In the genomic region with DNA sequence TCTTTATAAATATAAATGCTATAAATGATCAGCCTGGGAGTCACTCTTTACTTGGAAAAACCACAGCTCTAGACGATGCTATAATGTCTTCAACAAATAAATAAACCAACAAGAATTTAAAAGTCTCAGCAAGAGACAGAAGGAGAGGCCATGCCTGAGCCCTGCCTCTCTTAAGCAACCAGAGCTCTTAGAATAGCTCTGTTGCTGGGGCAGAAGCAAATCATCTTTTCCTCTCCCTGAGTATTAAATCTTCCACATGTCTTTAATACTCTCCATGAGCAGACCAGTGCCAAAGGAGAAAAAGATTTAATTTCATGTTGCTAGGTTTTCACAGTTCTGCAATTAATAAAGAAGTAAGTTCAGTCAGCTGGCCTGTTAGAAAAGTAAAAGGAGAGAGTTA, we compare ENCODE assay signal across 16 cellular contexts.
DNase-seq lines count a peak whose midpoint lies in the region; ATAC-seq and TF ChIP-seq lines count a peak whose summit lies in the region.
"Had no signal": no experiment of that assay in that cellular context is flagged by ENCODE, and none has a peak within 500 bp of the region (broad histone marks: within the 10 kb centered on the region; RNA-seq: fewer than 3 reads in every experiment).

No MANE protein-coding gene starts in this region.

- H3K27me3 ChIP-seq in mesenchymal stem cell (ENCODE audit: control insufficient read depth in 1 of 2, insufficient read depth in 1 of 2, low read length in 2 of 2) = no peaks in the 10 kb centered on the region
- no peaks in the 10 kb centered on the region for H3K27me3 ChIP-seq in trophoblast cell (ENCODE audit: insufficient read depth, low read length)

- no peak overlapping the region for H3K18ac ChIP-seq in mesenchymal stem cell (ENCODE audit: low read depth in 1 of 2, low read length in 2 of 2)
- H3K18ac ChIP-seq in trophoblast cell (ENCODE audit: low read length) = no peak overlapping the region

- peak; percentile 34 for ATAC-seq in sciatic nerve
- ATAC-seq: A549, HepG2 had no signal

- H3K27ac ChIP-seq in mesenchymal stem cell (ENCODE audit: low read length, poor library complexity, severe bottlenecking) = no peak overlapping the region
- H3K27ac ChIP-seq in trophoblast cell (ENCODE audit: low read depth, low read length) = no peak overlapping the region
- H3K27ac ChIP-seq: 22Rv1, A549, GM23248 had no signal

- H2BK12ac ChIP-seq in mesenchymal stem cell (ENCODE audit: low read length in 2 of 2) (no peak overlapping the region), trophoblast cell (ENCODE audit: low read length) (no peak overlapping the region)

- H2AFZ ChIP-seq in mesenchymal stem cell (ENCODE audit: low read depth, low read length) = no peak overlapping the region
- no peak overlapping the region for H2AFZ ChIP-seq in trophoblast cell (ENCODE audit: insufficient read depth, low read length, poor library complexity)
- H2AFZ ChIP-seq: GM23248 had no signal

- H3K9ac ChIP-seq in mesenchymal stem cell (ENCODE audit: low read length) (no peak overlapping the region), trophoblast cell (ENCODE audit: low read length) (no peak overlapping the region)
- H3K9ac ChIP-seq: GM23248 had no signal

- H4K8ac ChIP-seq in mesenchymal stem cell (ENCODE audit: low read length) (no peak overlapping the region), trophoblast cell (ENCODE audit: low read depth, low read length) (no peak overlapping the region)

- H3K23ac ChIP-seq in mesenchymal stem cell (ENCODE audit: low read length in 2 of 2) = no peak overlapping the region
- no peak overlapping the region for H3K23ac ChIP-seq in trophoblast cell (ENCODE audit: low read length)

- no peaks in the 10 kb centered on the region for H3K79me2 ChIP-seq in trophoblast cell (ENCODE audit: control insufficient read depth, insufficient read depth, low read length, poor library complexity)

- no peaks in the 10 kb centered on the region for H3K36me3 ChIP-seq in mesenchymal stem cell (ENCODE audit: control insufficient read depth in 1 of 2, insufficient read depth in 2 of 2, low read depth in 1 of 2, low read length in 2 of 2)
- H3K36me3 ChIP-seq in trophoblast cell (ENCODE audit: control insufficient read depth in 1 of 2, insufficient read depth in 2 of 2, low read length in 2 of 2) = no peaks in the 10 kb centered on the region
- H3K36me3 ChIP-seq: HAP-1 had no signal

- H3K4me3 ChIP-seq in mesenchymal stem cell (ENCODE audit: insufficient read depth in 1 of 2, low read depth in 1 of 2, low read length in 2 of 2) (no peak overlapping the region), trophoblast cell (ENCODE audit: low read depth, low read length) (no peak overlapping the region)
- H3K4me3 ChIP-seq: A549, GM23248, HAP-1 had no signal

- H2BK15ac ChIP-seq in mesenchymal stem cell (ENCODE audit: low read depth, poor library complexity, severe bottlenecking) = no peak overlapping the region

- TF ChIP-seq CTCF in GM20000 (IDR thresholded peaks at IDR 0.05; ENCODE audit: extremely low read depth, missing control alignments) = no peak

- H2AK5ac ChIP-seq in mesenchymal stem cell (ENCODE audit: low read length, severe bottlenecking) (no peak overlapping the region), trophoblast cell (ENCODE audit: low read length) (no peak overlapping the region)

- H3K14ac ChIP-seq in mesenchymal stem cell (ENCODE audit: low read length in 2 of 2) (no peak overlapping the region), trophoblast cell (ENCODE audit: low read length) (no peak overlapping the region)

- H3K4me1 ChIP-seq in mesenchymal stem cell (ENCODE audit: control insufficient read depth, insufficient read depth, low read depth, low read length) = peaks cover 5% of the 10 kb centered on the region
- H3K4me1 ChIP-seq in trophoblast cell (ENCODE audit: control insufficient read depth in 1 of 2, insufficient read depth in 2 of 2, low read length in 2 of 2) = peaks cover 9 to 11% of the 10 kb centered on the region in 2 experiments
- H3K4me1 ChIP-seq: HAP-1 had no signal

- H2BK120ac ChIP-seq in mesenchymal stem cell (ENCODE audit: low read depth, low read length) (no peak overlapping the region), trophoblast cell (ENCODE audit: insufficient read depth, low read length, poor library complexity) (no peak overlapping the region)

- no peak overlapping the region for H2BK5ac ChIP-seq in mesenchymal stem cell (ENCODE audit: low read depth, low read length, poor library complexity, severe bottlenecking)
- no peak overlapping the region for H2BK5ac ChIP-seq in trophoblast cell (ENCODE audit: low read depth, low read length, poor library complexity)

- H4K12ac ChIP-seq in trophoblast cell (ENCODE audit: low read depth, low read length) = no peak overlapping the region

- intact Hi-C loops in sciatic nerve (cut with DNase I) = no loop called here

- no peaks in the 10 kb centered on the region for H3K79me1 ChIP-seq in mesenchymal stem cell (replicated peaks; ENCODE audit: low read length, poor library complexity, severe bottlenecking)
- peaks cover 12% of the 10 kb centered on the region for H3K79me1 ChIP-seq in trophoblast cell (ENCODE audit: low read length)

- H3K9me3 ChIP-seq in mesenchymal stem cell (ENCODE audit: control insufficient read depth, low read length) = no peaks in the 10 kb centered on the region
- H3K9me3 ChIP-seq in trophoblast cell (ENCODE audit: insufficient read depth, low read depth, low read length) = peaks cover 2% of the 10 kb centered on the region
- H3K9me3 ChIP-seq: HAP-1 had no signal

- H4K91ac ChIP-seq in mesenchymal stem cell (ENCODE audit: low read length) (no peak overlapping the region), trophoblast cell (ENCODE audit: low read depth, low read length) (no peak overlapping the region)

- no peak overlapping the region for H3K4ac ChIP-seq in mesenchymal stem cell (ENCODE audit: low read depth in 1 of 2, low read length in 2 of 2)
- H3K4ac ChIP-seq in trophoblast cell (ENCODE audit: low read depth, low read length) = no peak overlapping the region

- DNase-seq in DMS 273 (lab: John Stamatoyannopoulos, UW; ENCODE audit: unreplicated experiment) = peak; percentile 59
- no peak for DNase-seq in DMS 273 treated with DMSO at 0.1 percent for 48 hours (lab: John Stamatoyannopoulos, UW)
- peak; percentile 24 for DNase-seq in mesenchymal stem cell
- DNase-seq in sciatic nerve (ENCODE audit: low spot score) = no peak
- no peak for DNase-seq in SHP77 treated with DMSO at 0.1 percent for 48 hours (lab: John Stamatoyannopoulos, UW)
- DNase-seq in trophoblast cell = no peak
- DNase-seq in GM20000 (ENCODE audit: low spot score) = no peak
- DNase-seq: AML-193; CD4-positive, alpha-beta memory T cell; DMS53; DND-41; GM23248 had no signal

- 32% methylated on average over 1 of the region's 1 CpG for WGBS in mesenchymal stem cell
- WGBS in trophoblast cell (ENCODE audit: extremely low coverage, insufficient coverage, insufficient read length) = no CpG with 5 or more reads among the region's 1 CpG

- no peak overlapping the region for H3K4me2 ChIP-seq in mesenchymal stem cell (ENCODE audit: low read length, poor library complexity, severe bottlenecking)
- H3K4me2 ChIP-seq in trophoblast cell (ENCODE audit: low read length) = no peak overlapping the region
- H3K4me2 ChIP-seq: A549 had no signal

Comparison
In these comparisons a context has a peak if more than half of its experiments do, and no peak if none do; other contexts are left out.
1. DNase-seq: peak in DMS 273 (single experiment) and mesenchymal stem cell (single experiment); none in DMS 273 treated with DMSO at 0.1 percent for 48 hours (single experiment), sciatic nerve (single experiment), SHP77 treated with DMSO at 0.1 percent for 48 hours (single experiment), trophoblast cell (0 of 2) and GM20000 (single experiment).